Comparison of ENCODE assay signal across 11 cellular contexts in the genomic region with DNA sequence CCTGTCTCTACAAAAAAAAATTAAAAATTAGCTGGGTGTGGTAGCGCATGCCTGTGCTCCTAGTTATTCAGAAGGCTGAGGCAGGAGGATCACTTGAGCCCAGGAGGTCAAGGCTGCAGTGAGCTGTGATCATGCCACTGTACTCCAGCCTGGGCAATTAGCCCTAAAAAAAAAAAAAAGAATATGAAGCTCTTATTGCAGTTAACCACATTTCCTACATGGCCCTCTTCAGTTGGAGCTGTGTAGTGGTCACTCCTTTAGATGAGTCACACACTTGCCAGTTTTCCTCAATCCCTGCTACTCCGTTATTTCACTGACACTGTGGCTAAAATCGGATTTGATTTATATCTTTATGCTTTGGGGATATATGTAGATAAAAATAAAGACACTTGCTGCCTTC. TPM values are rescaled to one million over a fixed set of nuclear protein-coding genes. Genes with fewer than 3 reads are reported as not detected.
DNase-seq lines count a peak whose midpoint lies in the region; ATAC-seq, FAIRE-seq and TF ChIP-seq lines count a peak whose summit lies in the region.
"Had no signal": no experiment of that assay in that cellular context is flagged by ENCODE, and none has a peak within 500 bp of the region (broad histone marks: within the 10 kb centered on the region; RNA-seq: fewer than 3 reads in every experiment).

No MANE protein-coding gene starts in this region.

- H3K36me3 Mint-ChIP-seq in activated T-cell treated with anti-CD3 and anti-CD28 coated beads, Interleukin-2, amount 50 U/mL, for 72 hours (ENCODE audit: insufficient read depth in 2 of 2) = peaks cover 0 to 2% of the 10 kb centered on the region in 2 donors
- H3K36me3 Mint-ChIP-seq in type B pancreatic cell = no peaks in the 10 kb centered on the region

- H3K9me3 Mint-ChIP-seq in activated T-cell treated with anti-CD3 and anti-CD28 coated beads, Interleukin-2, amount 50 U/mL, for 72 hours = no peaks in the 10 kb centered on the region
- no peaks in the 10 kb centered on the region for H3K9me3 Mint-ChIP-seq in type B pancreatic cell

- no peak overlapping the region for H3K4me3 ChIP-seq in fibroblast of mammary gland (ENCODE audit: control insufficient read depth, low read depth, low read length)

- no peak for DNase-seq in activated T-cell treated with anti-CD3 and anti-CD28 coated beads, Interleukin-2, amount 50 U/mL, for 72 hours
- DNase-seq in activated T-cell treated with anti-CD3 and anti-CD28 coated beads for 4 hours = no peak
- peak; percentile 82 for DNase-seq in RCC 7860 (ENCODE audit: low spot score)
- DNase-seq in fibroblast of mammary gland (ENCODE audit: low read depth) = peak; percentile 93
- no peak for DNase-seq in type B pancreatic cell (ENCODE audit: extremely low spot score, unreplicated experiment)
- DNase-seq in sciatic nerve (ENCODE audit: low spot score) = no peak
- DNase-seq in NCI-H446 treated with DMSO at 0.1 percent for 48 hours (lab: John Stamatoyannopoulos, UW) = no peak
- DNase-seq: activated CD4-positive, CD25-positive, alpha-beta regulatory T cell treated with anti-CD3 and anti-CD28 coated beads, Interleukin-2, amount 50 U/mL, for 72 hours; caudate nucleus; NCI-H524 had no signal

- H3K4me3 Mint-ChIP-seq in activated T-cell treated with anti-CD3 and anti-CD28 coated beads, Interleukin-2, amount 50 U/mL, for 72 hours = no peak overlapping the region
- peak overlapping the region; percentile 14 for H3K4me3 Mint-ChIP-seq in type B pancreatic cell

- peak; percentile 92 for FAIRE-seq in RCC 7860 (lab: Jason Lieb, UNC)

- intact Hi-C loops in sciatic nerve (cut with DNase I) = no loop called here

- peak overlapping the region; percentile 65 for H3K27ac Mint-ChIP-seq in activated T-cell treated with anti-CD3 and anti-CD28 coated beads, Interleukin-2, amount 50 U/mL, for 72 hours
- H3K27ac Mint-ChIP-seq in type B pancreatic cell = peak overlapping the region; percentile 94

- H3K4me1 Mint-ChIP-seq in activated T-cell treated with anti-CD3 and anti-CD28 coated beads, Interleukin-2, amount 50 U/mL, for 72 hours (ENCODE audit: low read depth) = peaks cover 65% of the 10 kb centered on the region
- H3K4me1 Mint-ChIP-seq in type B pancreatic cell (ENCODE audit: unreplicated experiment) = peaks cover 28% of the 10 kb centered on the region

- TF ChIP-seq CTCF in fibroblast of mammary gland (conservative IDR thresholded peaks at IDR 0.05; ENCODE audit: control insufficient read depth, insufficient read depth, low read depth, low read length) = peak; percentile 9
- no peak for TF ChIP-seq CTCF in type B pancreatic cell (conservative IDR thresholded peaks at IDR 0.05)

- H3K27me3 Mint-ChIP-seq in activated T-cell treated with anti-CD3 and anti-CD28 coated beads, Interleukin-2, amount 50 U/mL, for 72 hours (ENCODE audit: low read depth) = no peaks in the 10 kb centered on the region
- H3K27me3 Mint-ChIP-seq in type B pancreatic cell = no peaks in the 10 kb centered on the region

- no peak for ATAC-seq in activated T-cell treated with anti-CD3 and anti-CD28 coated beads, Interleukin-2, amount 50 U/mL, for 72 hours (replicated peaks in 1 of 2)
- ATAC-seq in sciatic nerve (no peak), GM21390 (IDR thresholded peaks at IDR 0.05; ENCODE audit: unreplicated experiment) (no peak)

RNA-seq across cellular contexts. Expression of gene NFYC, which starts 11.8 kb away (rescaled TPM):
- total RNA-seq in activated T-cell treated with anti-CD3 and anti-CD28 coated beads, Interleukin-2, amount 50 U/mL, for 72 hours = 10 to 100 TPM; 64.0 to 74.3 TPM
- total RNA-seq in type B pancreatic cell (ENCODE audit: low replicate concordance) (70.0 and 71.3 TPM in 2 replicates), sciatic nerve (46.7 TPM)

RNA-seq across cellular contexts. Expression of gene RIMS3, which starts 37.8 kb away (rescaled TPM):
- 1 to 10 TPM; 8.8 to 9.3 TPM for total RNA-seq in activated T-cell treated with anti-CD3 and anti-CD28 coated beads, Interleukin-2, amount 50 U/mL, for 72 hours
- total RNA-seq in type B pancreatic cell (ENCODE audit: low replicate concordance) (2.0 and 4.2 TPM in 2 replicates), sciatic nerve (8.7 TPM)

Comparison
In these comparisons a context has a peak if more than half of its experiments do, and no peak if none do; other contexts are left out.
1. DNase-seq: peak in RCC 7860 (single experiment) and fibroblast of mammary gland (single experiment); none in activated T-cell treated with anti-CD3 and anti-CD28 coated beads, Interleukin-2, amount 50 U/mL, for 72 hours (0 of 2), activated T-cell treated with anti-CD3 and anti-CD28 coated beads for 4 hours (single experiment), type B pancreatic cell (single experiment), sciatic nerve (single experiment) and NCI-H446 treated with DMSO at 0.1 percent for 48 hours (single experiment).